Comparison of ENCODE assay signal across 12 cellular contexts in the genomic region with DNA sequence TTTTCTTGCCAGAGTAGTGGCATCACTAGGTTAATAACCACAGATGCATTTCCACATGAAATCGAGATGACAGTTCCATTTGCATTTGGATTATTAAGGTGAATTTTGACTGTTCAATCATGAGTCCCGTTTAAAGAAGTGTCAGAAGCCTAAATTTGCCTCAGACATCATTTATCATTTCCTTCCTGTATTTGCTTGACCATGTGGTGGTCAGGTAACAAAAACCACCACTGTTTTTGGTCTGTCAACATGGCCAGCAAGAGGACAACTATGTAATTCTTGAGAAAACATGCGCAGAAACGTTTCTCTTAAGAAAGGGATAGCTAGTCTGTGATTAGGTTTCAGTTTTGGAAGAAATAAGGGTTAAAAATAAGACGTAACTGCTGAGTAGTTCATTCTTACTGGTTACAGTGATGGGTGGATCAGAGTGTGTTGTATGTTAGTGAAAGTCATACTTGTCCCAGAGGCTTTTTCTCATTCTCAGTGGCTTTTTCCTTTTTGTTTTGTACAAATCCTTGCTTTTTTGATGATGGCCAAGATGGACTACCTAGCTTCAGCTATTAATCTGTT.
DNase-seq lines count a peak whose midpoint lies in the region; ATAC-seq and TF ChIP-seq lines count a peak whose summit lies in the region.
"Had no signal": no experiment of that assay in that cellular context is flagged by ENCODE, and none has a peak within 500 bp of the region (broad histone marks: within the 10 kb centered on the region; RNA-seq: fewer than 3 reads in every experiment).

No MANE protein-coding gene starts in this region.

- no peak overlapping the region for H2BK15ac ChIP-seq in mesenchymal stem cell (ENCODE audit: low read depth, poor library complexity, severe bottlenecking)

- peaks cover 55% of the 10 kb centered on the region for H3K36me3 Mint-ChIP-seq in activated CD8-positive, alpha-beta T cell treated with anti-CD3 and anti-CD28 coated beads for 36 hours (ENCODE audit: low read depth)

- H4K91ac ChIP-seq in mesenchymal stem cell (ENCODE audit: low read length): no peak overlapping the region

- in situ Hi-C loops in KBM-7 (cut with MboI; ENCODE audit: low pct_unique_long_range_greater_than_20kb, low sequenced_read_pairs): no loop called here

- H3K23ac ChIP-seq in mesenchymal stem cell (ENCODE audit: low read length in 2 of 2): no peak overlapping the region

- peaks cover 17% of the 10 kb centered on the region for H3K79me1 ChIP-seq in mesenchymal stem cell (replicated peaks; ENCODE audit: low read length, poor library complexity, severe bottlenecking)

- H3K14ac ChIP-seq in mesenchymal stem cell (ENCODE audit: low read length in 2 of 2): no peak overlapping the region

- no peak for DNase-seq in right cardiac atrium
- DNase-seq in Right ventricle myocardium superior: no peak
- DNase-seq in activated CD8-positive, alpha-beta T cell treated with anti-CD3 and anti-CD28 coated beads for 36 hours: no peak
- no peak for DNase-seq in mesenchymal stem cell
- DNase-seq in vagina (ENCODE audit: extremely low spot score in 2 of 2): no peak
- no peak for DNase-seq in KBM-7
- DNase-seq in DMS114 treated with DMSO at 0.1 percent for 48 hours (lab: John Stamatoyannopoulos, UW; ENCODE audit: unreplicated experiment): no peak
- DNase-seq: AML-193; stimulated activated CD4-positive, alpha-beta T cell treated with anti-CD3 and anti-CD28 coated beads, Interleukin-2, amount 100 ng/mL, for 48 hours; tibial artery had no signal

- peaks cover 17 to 19% of the 10 kb centered on the region in 2 experiments for H3K36me3 ChIP-seq in mesenchymal stem cell (ENCODE audit: control insufficient read depth in 1 of 2, insufficient read depth in 2 of 2, low read depth in 1 of 2, low read length in 2 of 2)
- peaks cover 0 to 15% of the 10 kb centered on the region in 2 donors for H3K36me3 ChIP-seq in vagina
- H3K36me3 ChIP-seq: neural progenitor cell had no signal

- peaks cover 23% of the 10 kb centered on the region for H3K4me1 ChIP-seq in right cardiac atrium (ENCODE audit: control insufficient read depth, insufficient read depth, low read length)
- H3K4me1 ChIP-seq in mesenchymal stem cell (ENCODE audit: control insufficient read depth, insufficient read depth, low read depth, low read length): peaks cover 24% of the 10 kb centered on the region
- H3K4me1 ChIP-seq in vagina: peaks cover 87% of the 10 kb centered on the region

- H3K27ac ChIP-seq in right cardiac atrium (ENCODE audit: low read length): no peak overlapping the region
- H3K27ac ChIP-seq in mesenchymal stem cell (ENCODE audit: low read length, poor library complexity, severe bottlenecking): no peak overlapping the region
- H3K27ac ChIP-seq in vagina: peak overlapping the region; percentile 87
- H3K27ac ChIP-seq: neural progenitor cell had no signal

- POLR2A ChIA-PET in activated CD8-positive, alpha-beta T cell treated with anti-CD3 and anti-CD28 coated beads for 36 hours (lab: Charles Lee): interaction anchor here (0.8 to 2.7 kb wide), 3 partner anchors 26 to 106 kb away, joined by 3 to 15 read pairs (median 5); no protein-coding TSS in a partner anchor

- H3K4me3 Mint-ChIP-seq in activated CD8-positive, alpha-beta T cell treated with anti-CD3 and anti-CD28 coated beads for 36 hours: peak overlapping the region; percentile 83

- no peaks in the 10 kb centered on the region for H3K9me3 Mint-ChIP-seq in activated CD8-positive, alpha-beta T cell treated with anti-CD3 and anti-CD28 coated beads for 36 hours
- H3K9me3 Mint-ChIP-seq: neural progenitor cell had no signal

- 40% methylated on average over 5 of the region's 5 CpGs for WGBS in right cardiac atrium
- whole genome bisulfite sequencing in mesenchymal stem cell: 94% methylated on average over 3 of the region's 5 CpGs

- no peak for ATAC-seq in right cardiac atrium
- ATAC-seq in Right ventricle myocardium superior (ENCODE audit: poor library complexity): no peak
- ATAC-seq in activated CD8-positive, alpha-beta T cell treated with anti-CD3 and anti-CD28 coated beads for 36 hours: no peak
- ATAC-seq in HG03159 (IDR thresholded peaks at IDR 0.05; ENCODE audit: unreplicated experiment): no peak

- H3K9ac ChIP-seq in mesenchymal stem cell (ENCODE audit: low read length): peak overlapping the region; percentile 26
- H3K9ac ChIP-seq: neural progenitor cell had no signal

- no peak overlapping the region for H3K18ac ChIP-seq in mesenchymal stem cell (ENCODE audit: low read depth in 1 of 2, low read length in 2 of 2)

- H2AK5ac ChIP-seq in mesenchymal stem cell (ENCODE audit: low read length, severe bottlenecking): no peak overlapping the region

- no peak overlapping the region for H2BK12ac ChIP-seq in mesenchymal stem cell (ENCODE audit: low read length in 2 of 2)

- H3K4me2 ChIP-seq in mesenchymal stem cell (ENCODE audit: low read length, poor library complexity, severe bottlenecking): no peak overlapping the region
- H3K4me2 ChIP-seq: neural progenitor cell had no signal

- TF ChIP-seq POLR2A in vagina (IDR thresholded peaks at IDR 0.05): no peak

- intact Hi-C loops in right cardiac atrium (cut with DNase I) (loop anchor here in 3 of 4 donors (5.0 to 10.0 kb wide), 3 partner anchors 80 to 100 kb away; no protein-coding TSS in a partner anchor), Right ventricle myocardium superior (cut with DNase I) (loop anchor here (5.0 kb wide), 1 partner anchor 98 kb away; no protein-coding TSS in a partner anchor), vagina (cut with DNase I) (no loop called here)
- intact Hi-C loops in activated CD8-positive, alpha-beta T cell treated with anti-CD3 and anti-CD28 coated beads for 36 hours (cut with micrococcal nuclease): no loop called here

- H2BK120ac ChIP-seq in mesenchymal stem cell (ENCODE audit: low read depth, low read length): no peak overlapping the region

- no peaks in the 10 kb centered on the region for H3K9me3 ChIP-seq in right cardiac atrium (ENCODE audit: control insufficient read depth, low read length)
- H3K9me3 ChIP-seq in mesenchymal stem cell (ENCODE audit: control insufficient read depth, low read length): no peaks in the 10 kb centered on the region
- no peaks in the 10 kb centered on the region for H3K9me3 ChIP-seq in vagina
- H3K9me3 ChIP-seq: tibial artery had no signal

- H3K4me3 ChIP-seq in right cardiac atrium (ENCODE audit: low read length) (peak overlapping the region; percentile 16), mesenchymal stem cell (ENCODE audit: insufficient read depth in 1 of 2, low read depth in 1 of 2, low read length in 2 of 2) (peak overlapping the region in 1 of 2 experiments; percentile 0), vagina (no peak overlapping the region)
- H3K4me3 ChIP-seq: neural progenitor cell had no signal

- H3K4ac ChIP-seq in mesenchymal stem cell (ENCODE audit: low read depth in 1 of 2, low read length in 2 of 2): no peak overlapping the region

- no peaks in the 10 kb centered on the region for H3K27me3 Mint-ChIP-seq in activated CD8-positive, alpha-beta T cell treated with anti-CD3 and anti-CD28 coated beads for 36 hours

- H3K27me3 ChIP-seq in right cardiac atrium (ENCODE audit: control insufficient read depth, insufficient read depth): no peaks in the 10 kb centered on the region
- H3K27me3 ChIP-seq in mesenchymal stem cell (ENCODE audit: control insufficient read depth in 1 of 2, insufficient read depth in 1 of 2, low read length in 2 of 2): no peaks in the 10 kb centered on the region
- H3K27me3 ChIP-seq in vagina: no peaks in the 10 kb centered on the region
- H3K27me3 ChIP-seq: neural progenitor cell, tibial artery had no signal

- TF ChIP-seq CTCF in activated CD8-positive, alpha-beta T cell treated with anti-CD3 and anti-CD28 coated beads for 36 hours (IDR thresholded peaks at IDR 0.05): no peak
- TF ChIP-seq CTCF in vagina (IDR thresholded peaks at IDR 0.05): no peak

- H3K4me1 Mint-ChIP-seq in activated CD8-positive, alpha-beta T cell treated with anti-CD3 and anti-CD28 coated beads for 36 hours (ENCODE audit: low read depth): peaks cover 83% of the 10 kb centered on the region

- H2AFZ ChIP-seq in mesenchymal stem cell (ENCODE audit: low read depth, low read length): no peak overlapping the region
- H2AFZ ChIP-seq: neural progenitor cell had no signal

- H4K8ac ChIP-seq in mesenchymal stem cell (ENCODE audit: low read length): no peak overlapping the region

- CTCF ChIA-PET in activated CD8-positive, alpha-beta T cell treated with anti-CD3 and anti-CD28 coated beads for 36 hours (lab: Charles Lee): interaction anchor here (0.9 to 2.4 kb wide), 5 partner anchors 27 to 87 kb away, joined by 3 to 10 read pairs (median 4); no protein-coding TSS in a partner anchor

- no peak overlapping the region for H2BK5ac ChIP-seq in mesenchymal stem cell (ENCODE audit: low read depth, low read length, poor library complexity, severe bottlenecking)

- peak overlapping the region; percentile 53 for H3K27ac Mint-ChIP-seq in activated CD8-positive, alpha-beta T cell treated with anti-CD3 and anti-CD28 coated beads for 36 hours
- H3K27ac Mint-ChIP-seq: neural progenitor cell had no signal

Comparison
In these comparisons a context has a peak if more than half of its experiments do, and no peak if none do; other contexts are left out.
1. intact Hi-C loops: an anchor here in right cardiac atrium (5.0 to 10.0 kb wide) and Right ventricle myocardium superior (5.0 kb wide); none called in activated CD8-positive, alpha-beta T cell treated with anti-CD3 and anti-CD28 coated beads for 36 hours and vagina.